9 cellular contexts compared by ENCODE assay signal in genomic region chr13:36516225-36516624, GRCh38.
"Had no signal": no experiment of that assay in that cellular context is flagged by ENCODE, and none has a peak within 500 bp of the region (broad histone marks: within the 10 kb centered on the region; RNA-seq: fewer than 3 reads in every experiment).

No MANE protein-coding gene starts in this region.

- H3K27ac Mint-ChIP-seq: HFFc6, IgD-negative memory B cell had no signal

- H2AFZ ChIP-seq: GM23248 had no signal

- H3K4me3 ChIP-seq: GM23248, HAP-1 had no signal

- H3K27me3 Mint-ChIP-seq: IgD-negative memory B cell had no signal

- H3K4me1 Mint-ChIP-seq: IgD-negative memory B cell had no signal

- H3K27ac ChIP-seq: GM23248, HL-60 had no signal

- H3K9me3 Mint-ChIP-seq: IgD-negative memory B cell had no signal

- DNase-seq: GM23248, GOT3, H7, HFFc6, KG1 had no signal

- H3K9me3 ChIP-seq: HAP-1 had no signal

- H3K4me3 Mint-ChIP-seq: HFFc6, IgD-negative memory B cell had no signal

- ATAC-seq: HCT116 had no signal

- H3K36me3 ChIP-seq: HAP-1 had no signal

- H3K9ac ChIP-seq: GM23248 had no signal
